16 cellular contexts compared by ENCODE assay signal in genomic region chr19:41548047-41548446, GRCh38. TPM values are rescaled to one million over a fixed set of nuclear protein-coding genes. Genes with fewer than 3 reads are reported as not detected.
DNase-seq lines count a peak whose midpoint lies in the region; ATAC-seq and TF ChIP-seq lines count a peak whose summit lies in the region.
"Had no signal": no experiment of that assay in that cellular context is flagged by ENCODE, and none has a peak within 500 bp of the region (broad histone marks: within the 10 kb centered on the region; RNA-seq: fewer than 3 reads in every experiment).

No MANE protein-coding gene starts in this region.

- TF ChIP-seq CTCF in HL-60 (IDR thresholded peaks at IDR 0.05; ENCODE audit: insufficient read depth, low read length) (no peak), gastroesophageal sphincter (IDR thresholded peaks at IDR 0.05) (no peak), foreskin fibroblast (IDR thresholded peaks at IDR 0.05; ENCODE audit: low read depth, low read length) (no peak)

- H3K9me3 ChIP-seq in gastroesophageal sphincter: no peaks in the 10 kb centered on the region

- no peak for ATAC-seq in activated CD8-positive, alpha-beta memory T cell treated with anti-CD3 and anti-CD28 coated beads, Interleukin-2, amount 10 ng/mL, durations not matched to agents 7 days and 5 days
- ATAC-seq in natural killer cell treated with Interleukin-12 subunit alpha and Interleukin-12 subunit beta and Interleukin-15 and Interleukin-18, amount 100 ng/mL, for 72 hours: no peak
- ATAC-seq in HG03025 (IDR thresholded peaks at IDR 0.05; ENCODE audit: low FRiP score, unreplicated experiment) (no peak), gastroesophageal sphincter (no peak)

- WGBS in gastroesophageal sphincter (ENCODE audit: low coverage in 1 of 2), 2 donors: 41 to 50% methylated on average over 4 of the region's 4 CpGs

- H3K4me1 Mint-ChIP-seq in activated CD8-positive, alpha-beta memory T cell treated with anti-CD3 and anti-CD28 coated beads, Interleukin-2, amount 10 ng/mL, durations not matched to agents 7 days and 5 days: peaks cover 64% of the 10 kb centered on the region
- H3K4me1 Mint-ChIP-seq in activated T-helper 2 cell treated with anti-CD3 and anti-CD28 coated beads, Interferon-gamma antibody, Interleukin-2, Interleukin-4, amounts not matched to agents 10 μg/mL and 5 μg/mL and 100 μg/mL, durations not matched to agents 14 hours and 24 hours and 36 hours (ENCODE audit: low read depth): peaks cover 69% of the 10 kb centered on the region
- peaks cover 54 to 76% of the 10 kb centered on the region in 2 donors for H3K4me1 Mint-ChIP-seq in natural killer cell treated with Interleukin-12 subunit alpha and Interleukin-12 subunit beta and Interleukin-15 and Interleukin-18, amount 100 ng/mL, for 72 hours (ENCODE audit: low read depth in 2 of 2)

- peaks cover 34% of the 10 kb centered on the region for H3K36me3 Mint-ChIP-seq in activated CD8-positive, alpha-beta memory T cell treated with anti-CD3 and anti-CD28 coated beads, Interleukin-2, amount 10 ng/mL, durations not matched to agents 7 days and 5 days
- H3K36me3 Mint-ChIP-seq in activated T-helper 2 cell treated with anti-CD3 and anti-CD28 coated beads, Interferon-gamma antibody, Interleukin-2, Interleukin-4, amounts not matched to agents 10 μg/mL and 5 μg/mL and 100 μg/mL, durations not matched to agents 14 hours and 24 hours and 36 hours (ENCODE audit: low read depth): peaks cover 28% of the 10 kb centered on the region
- H3K36me3 Mint-ChIP-seq in natural killer cell treated with Interleukin-12 subunit alpha and Interleukin-12 subunit beta and Interleukin-15 and Interleukin-18, amount 100 ng/mL, for 72 hours: peaks cover 7% of the 10 kb centered on the region

- no peak for TF ChIP-seq EP300 in gastroesophageal sphincter (IDR thresholded peaks at IDR 0.05)

- intact Hi-C loops in activated T-helper 2 cell treated with anti-CD3 and anti-CD28 coated beads, Interferon-gamma antibody, Interleukin-2, Interleukin-4, amounts not matched to agents 10 μg/mL and 5 μg/mL and 100 μg/mL, durations not matched to agents 14 hours and 24 hours and 36 hours (cut with micrococcal nuclease): loop anchor here (5.0 kb wide), 1 partner anchor 286 kb away; the partner anchor contains the start of gene HNRNPUL1

- no peaks in the 10 kb centered on the region for H3K27me3 Mint-ChIP-seq in activated CD8-positive, alpha-beta memory T cell treated with anti-CD3 and anti-CD28 coated beads, Interleukin-2, amount 10 ng/mL, durations not matched to agents 7 days and 5 days
- H3K27me3 Mint-ChIP-seq in activated T-helper 2 cell treated with anti-CD3 and anti-CD28 coated beads, Interferon-gamma antibody, Interleukin-2, Interleukin-4, amounts not matched to agents 10 μg/mL and 5 μg/mL and 100 μg/mL, durations not matched to agents 14 hours and 24 hours and 36 hours (ENCODE audit: low read depth): no peaks in the 10 kb centered on the region
- H3K27me3 Mint-ChIP-seq in natural killer cell treated with Interleukin-12 subunit alpha and Interleukin-12 subunit beta and Interleukin-15 and Interleukin-18, amount 100 ng/mL, for 72 hours: no peaks in the 10 kb centered on the region

- H3K4me3 Mint-ChIP-seq in activated CD8-positive, alpha-beta memory T cell treated with anti-CD3 and anti-CD28 coated beads, Interleukin-2, amount 10 ng/mL, durations not matched to agents 7 days and 5 days: no peak overlapping the region
- H3K4me3 Mint-ChIP-seq in activated T-helper 2 cell treated with anti-CD3 and anti-CD28 coated beads, Interferon-gamma antibody, Interleukin-2, Interleukin-4, amounts not matched to agents 10 μg/mL and 5 μg/mL and 100 μg/mL, durations not matched to agents 14 hours and 24 hours and 36 hours (ENCODE audit: low read depth): peak overlapping the region; percentile 54
- peak overlapping the region; percentile 18 for H3K4me3 Mint-ChIP-seq in natural killer cell treated with Interleukin-12 subunit alpha and Interleukin-12 subunit beta and Interleukin-15 and Interleukin-18, amount 100 ng/mL, for 72 hours

- H3K27me3 ChIP-seq in HL-60 (ENCODE audit: insufficient read depth, poor library complexity, severe bottlenecking) (no peaks in the 10 kb centered on the region), gastroesophageal sphincter (peaks cover 71% of the 10 kb centered on the region)

- H3K9me3 Mint-ChIP-seq in activated CD8-positive, alpha-beta memory T cell treated with anti-CD3 and anti-CD28 coated beads, Interleukin-2, amount 10 ng/mL, durations not matched to agents 7 days and 5 days (ENCODE audit: low read depth): peaks cover 3% of the 10 kb centered on the region
- H3K9me3 Mint-ChIP-seq in activated T-helper 2 cell treated with anti-CD3 and anti-CD28 coated beads, Interferon-gamma antibody, Interleukin-2, Interleukin-4, amounts not matched to agents 10 μg/mL and 5 μg/mL and 100 μg/mL, durations not matched to agents 14 hours and 24 hours and 36 hours: no peaks in the 10 kb centered on the region
- H3K9me3 Mint-ChIP-seq in natural killer cell treated with Interleukin-12 subunit alpha and Interleukin-12 subunit beta and Interleukin-15 and Interleukin-18, amount 100 ng/mL, for 72 hours: no peaks in the 10 kb centered on the region

- CTCF ChIA-PET in activated CD8-positive, alpha-beta memory T cell treated with anti-CD3 and anti-CD28 coated beads, Interleukin-2, amount 10 ng/mL, durations not matched to agents 7 days and 5 days (lab: Charles Lee): interaction anchor here (1.1 to 16.4 kb wide), 7 partner anchors 8 to 99 kb away, joined by 3 to 497 read pairs (median 5); no protein-coding TSS in a partner anchor

- no peak for DNase-seq in activated CD8-positive, alpha-beta memory T cell treated with anti-CD3 and anti-CD28 coated beads, Interleukin-2, amount 10 ng/mL, durations not matched to agents 7 days and 5 days
- no peak for DNase-seq in activated CD8-positive, alpha-beta memory T cell treated with anti-CD3 and anti-CD28 coated beads, Interleukin-2, amount 50 U/mL, for 48 hours
- DNase-seq in HL-60 (ENCODE audit: low read depth in 1 of 2, low spot score in 1 of 2): no peak
- no peak for DNase-seq in activated T-helper 2 cell treated with anti-CD3 and anti-CD28 coated beads, Interferon-gamma antibody, Interleukin-2, Interleukin-4, amounts not matched to agents 10 μg/mL and 5 μg/mL and 100 μg/mL, durations not matched to agents 14 hours and 24 hours and 36 hours (ENCODE audit: low spot score)
- DNase-seq in natural killer cell treated with Interleukin-12 subunit alpha and Interleukin-12 subunit beta and Interleukin-15 and Interleukin-18, amount 100 ng/mL, for 72 hours (ENCODE audit: low spot score): no peak
- DNase-seq in foreskin fibroblast: no peak
- DNase-seq: ACHN, Calu3, GDM1, GOT3, islet precursor cell, NCI-H1694, SHP77 treated with DMSO at 0.1 percent for 48 hours had no signal

- no peaks in the 10 kb centered on the region for H3K4me1 ChIP-seq in gastroesophageal sphincter

- peak overlapping the region; percentile 86 for H3K27ac Mint-ChIP-seq in activated CD8-positive, alpha-beta memory T cell treated with anti-CD3 and anti-CD28 coated beads, Interleukin-2, amount 10 ng/mL, durations not matched to agents 7 days and 5 days
- peak overlapping the region; percentile 82 for H3K27ac Mint-ChIP-seq in activated T-helper 2 cell treated with anti-CD3 and anti-CD28 coated beads, Interferon-gamma antibody, Interleukin-2, Interleukin-4, amounts not matched to agents 10 μg/mL and 5 μg/mL and 100 μg/mL, durations not matched to agents 14 hours and 24 hours and 36 hours
- peak overlapping the region; percentile 93 to 97 for H3K27ac Mint-ChIP-seq in natural killer cell treated with Interleukin-12 subunit alpha and Interleukin-12 subunit beta and Interleukin-15 and Interleukin-18, amount 100 ng/mL, for 72 hours

- no peak for TF ChIP-seq POLR2A in gastroesophageal sphincter (IDR thresholded peaks at IDR 0.05)

- no peaks in the 10 kb centered on the region for H3K36me3 ChIP-seq in gastroesophageal sphincter

- H3K4me3 ChIP-seq in HL-60 (replicated peaks; ENCODE audit: insufficient read depth, low read length) (no peak overlapping the region), gastroesophageal sphincter (no peak overlapping the region), foreskin fibroblast (ENCODE audit: low read depth in 1 of 2, low read length in 2 of 2) (no peak overlapping the region)

- H3K27ac ChIP-seq in HL-60 (replicated peaks) (peak overlapping the region; percentile 75), gastroesophageal sphincter (no peak overlapping the region)

RNA-seq across cellular contexts. Expression of gene CEACAM21, which starts 27.9 kb away (rescaled TPM):
- 10 to 100 TPM; 54.6 to 57.1 TPM for total RNA-seq in activated CD8-positive, alpha-beta memory T cell treated with anti-CD3 and anti-CD28 coated beads, Interleukin-2, amount 10 ng/mL, durations not matched to agents 7 days and 5 days
- 16.6 and 19.4 TPM in 2 replicates for total RNA-seq in activated T-helper 2 cell treated with anti-CD3 and anti-CD28 coated beads, Interferon-gamma antibody, Interleukin-2, Interleukin-4, amounts not matched to agents 10 μg/mL and 5 μg/mL and 100 μg/mL, durations not matched to agents 14 hours and 24 hours and 36 hours
- total RNA-seq in natural killer cell treated with Interleukin-12 subunit alpha and Interleukin-12 subunit beta and Interleukin-15 and Interleukin-18, amount 100 ng/mL, for 72 hours: 10 to 100 TPM in 1 of 2 donors, 1 to 10 TPM in 1; 9.7 to 20.6 TPM
- total RNA-seq in gastroesophageal sphincter: 1 to 10 TPM in 1 of 4 donors, not detected in 3; 4.3 TPM
- total RNA-seq: Calu3, fibroblast of lung had no signal
